Comparison of ENCODE assay signal across 8 cellular contexts in genomic region chr3:42080452-42080872, GRCh38. TPM values are rescaled to one million over a fixed set of nuclear protein-coding genes. Genes with fewer than 3 reads are reported as not detected.
DNase-seq lines count a peak whose midpoint lies in the region; ATAC-seq, FAIRE-seq and TF ChIP-seq lines count a peak whose summit lies in the region.

No MANE protein-coding gene starts in this region.

- H3K27me3 ChIP-seq in NT2/D1 (ENCODE audit: insufficient read depth, insufficient read length) (no peaks in the 10 kb centered on the region), HepG2 (ENCODE audit: control insufficient read depth in 1 of 2, insufficient read depth in 2 of 2, low read length in 2 of 2) (no peaks in the 10 kb centered on the region), thoracic aorta (replicated peaks; ENCODE audit: insufficient read depth) (no peaks in the 10 kb centered on the region)

- H3K9ac ChIP-seq in NT2/D1 (ENCODE audit: insufficient read length, low read depth) = peak overlapping the region; percentile 29
- H3K9ac ChIP-seq in HepG2 (ENCODE audit: insufficient read depth, low read depth, low read length) = no peak overlapping the region

- peaks cover 7% of the 10 kb centered on the region; the same call in 1 of the 2 replicates for H4K20me1 ChIP-seq in HepG2 (ENCODE audit: insufficient read depth, low read length)

- H3K36me3 ChIP-seq in NT2/D1 (ENCODE audit: insufficient read depth, insufficient read length, low read length) (no peaks in the 10 kb centered on the region), HepG2 (replicated peaks in 1 of 2; ENCODE audit: control insufficient read depth in 1 of 2, insufficient read depth in 2 of 2, low read length in 2 of 2) (no peaks in the 10 kb centered on the region), thoracic aorta (no peaks in the 10 kb centered on the region)

- intact Hi-C loops in HepG2 (cut with micrococcal nuclease; ENCODE audit: unreplicated experiment) = loop anchor here (2.0 to 5.0 kb wide), 3 partner anchors 28 to 63 kb away; no protein-coding TSS in a partner anchor

- H3K4me2 ChIP-seq in HepG2 (ENCODE audit: low read depth, low read length) = peak overlapping the region; percentile 59

- ATAC-seq in GM18909 (IDR thresholded peaks at IDR 0.05; ENCODE audit: poor library complexity, unreplicated experiment) (peak; percentile 59), HepG2 (peak; percentile 74), thoracic aorta (ENCODE audit: insufficient number of reproducible peaks, low FRiP score, low read depth) (peak; percentile 88), GM18858 (IDR thresholded peaks at IDR 0.05; ENCODE audit: unreplicated experiment) (no peak)

- H3K9me3 ChIP-seq in NT2/D1 (ENCODE audit: insufficient read depth, low read length) (0 out of 2 replicates have a peak, but pooled peaks cover 6% of the 10 kb centered on the region), HepG2 (ENCODE audit: low read length) (no peaks in the 10 kb centered on the region), thoracic aorta (no peaks in the 10 kb centered on the region)

- in situ Hi-C loops in HepG2 (cut with HindIII; ENCODE audit: extremely low pct_ligation_motif_present, low pct_unique_long_range_greater_than_20kb) = loop anchor here (5.0 kb wide), 1 partner anchor 63 kb away; no protein-coding TSS in a partner anchor

- peaks cover 29% of the 10 kb centered on the region for H3K79me2 ChIP-seq in HepG2 (ENCODE audit: insufficient read depth, low read length)

- TF ChIP-seq EP300 in HepG2 (IDR thresholded peaks at IDR 0.05; ENCODE audit: low read depth in 2 of 2, low read length in 2 of 2) (no peak), HepG2 (CRISPR knock-in tag; IDR thresholded peaks at IDR 0.05; ENCODE audit: borderline replicate concordance) (no peak)

- 20% methylated on average over 1 of the region's 1 CpG for WGBS in HepG2 (ENCODE audit: low lambda C conversion rate)

- no TSS peak for BruUV-seq in HepG2 (replicated peaks; lab: Mats Ljungman, UMichigan)

- TF ChIP-seq RAD21 in HepG2 (CRISPR knock-in tag; IDR thresholded peaks at IDR 0.05) = no peak

- POLR2A ChIA-PET in HepG2 (lab: Yijun Ruan, JAX) = interaction anchor here (1.2 kb wide), 1 partner anchor 118 kb away, joined by 3 read pairs; the partner anchor contains the start of gene ULK4

- TF ChIP-seq CTCF in cardiac fibroblast (IDR thresholded peaks at IDR 0.05; ENCODE audit: low read depth, low read length) (no peak), HepG2 (CRISPR knock-in tag; IDR thresholded peaks at IDR 0.05) (no peak), thoracic aorta (IDR thresholded peaks at IDR 0.05) (no peak)

- no peak overlapping the region for H2AFZ ChIP-seq in HepG2 (ENCODE audit: low read length)

- H3K4me1 ChIP-seq in NT2/D1 (ENCODE audit: insufficient read depth, insufficient read length) (peaks cover 6% of the 10 kb centered on the region), HepG2 (ENCODE audit: insufficient read depth, low read length) (peaks cover 37% of the 10 kb centered on the region), thoracic aorta (ENCODE audit: control insufficient read depth in 1 of 2, low read depth in 2 of 2) (peaks cover 31 to 44% of the 10 kb centered on the region in 2 donors)

- DNase-seq in NT2/D1 (ENCODE audit: low read depth, low spot score) (no peak), cardiac fibroblast (ENCODE audit: low read depth in 2 of 2) (peak; percentile 74 to 79), HepG2 (ENCODE audit: low spot score) (peak; percentile 83), thoracic aorta (ENCODE audit: low spot score) (no peak), cerebellum (ENCODE audit: low spot score) (no peak), GM19238 (ENCODE audit: insufficient read length, low spot score) (no peak)

- CTCF ChIA-PET in HepG2 (lab: Yijun Ruan, JAX; ENCODE audit: low intra/inter-chr PET ratio, low total read pairs) = no interaction called here

- no peak for FAIRE-seq in HepG2 (lab: Jason Lieb, UNC)

- TF ChIP-seq POLR2A in HepG2 (IDR thresholded peaks at IDR 0.05; ENCODE audit: insufficient read depth in 1 of 2, low read depth in 2 of 2, low read length in 2 of 2) = no peak

- peak overlapping the region; percentile 30 for H3K27ac ChIP-seq in HepG2 (ENCODE audit: extremely low read length, insufficient read depth, low read length)
- H3K27ac ChIP-seq in thoracic aorta = peak overlapping the region; percentile 59 to 78

- H3K4me3 ChIP-seq in NT2/D1 (ENCODE audit: insufficient read length, low read depth) (no peak overlapping the region), cardiac fibroblast (replicated peaks in 1 of 2; ENCODE audit: low read depth in 2 of 2, low read length in 2 of 2) (no peak overlapping the region), HepG2 (replicated peaks in 1 of 3; ENCODE audit: insufficient read depth in 1 of 3, low read depth in 2 of 3, low read length in 3 of 3) (no peak overlapping the region), thoracic aorta (peak overlapping the region; percentile 20)

TF ChIP-seq in HepG2, 621 proteins besides CTCF, POLR2A, EP300 and RAD21 (continues in another document):
- no peak for TF ChIP-seq ZNF331 (CRISPR knock-in tag; IDR thresholded peaks at IDR 0.05)
- TF ChIP-seq, protein P1, sequence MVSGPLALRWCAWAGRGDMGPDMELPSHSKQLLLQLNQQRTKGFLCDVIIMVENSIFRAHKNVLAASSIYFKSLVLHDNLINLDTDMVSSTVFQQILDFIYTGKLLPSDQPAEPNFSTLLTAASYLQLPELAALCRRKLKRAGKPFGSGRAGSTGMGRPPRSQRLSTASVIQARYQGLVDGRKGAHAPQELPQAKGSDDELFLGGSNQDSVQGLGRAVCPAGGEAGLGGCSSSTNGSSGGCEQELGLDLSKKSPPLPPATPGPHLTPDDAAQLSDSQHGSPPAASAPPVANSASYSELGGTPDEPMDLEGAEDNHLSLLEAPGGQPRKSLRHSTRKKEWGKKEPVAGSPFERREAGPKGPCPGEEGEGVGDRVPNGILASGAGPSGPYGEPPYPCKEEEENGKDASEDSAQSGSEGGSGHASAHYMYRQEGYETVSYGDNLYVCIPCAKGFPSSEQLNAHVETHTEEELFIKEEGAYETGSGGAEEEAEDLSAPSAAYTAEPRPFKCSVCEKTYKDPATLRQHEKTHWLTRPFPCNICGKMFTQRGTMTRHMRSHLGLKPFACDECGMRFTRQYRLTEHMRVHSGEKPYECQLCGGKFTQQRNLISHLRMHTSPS (CRISPR knock-in tag; IDR thresholded peaks at IDR 0.05; ENCODE audit: low read depth) = peak; percentile 88
- TF ChIP-seq TBL1XR1 (IDR thresholded peaks at IDR 0.05; ENCODE audit: borderline replicate concordance, low read length, partially characterized antibody) = peak; percentile 19
- TF ChIP-seq ZNF552 (CRISPR knock-in tag; IDR thresholded peaks at IDR 0.05; ENCODE audit: borderline replicate concordance) = no peak
- no peak for TF ChIP-seq PTBP1 (IDR thresholded peaks at IDR 0.05; ENCODE audit: low read depth, low read length, poor library complexity, severe bottlenecking)
- TF ChIP-seq, protein P2, sequence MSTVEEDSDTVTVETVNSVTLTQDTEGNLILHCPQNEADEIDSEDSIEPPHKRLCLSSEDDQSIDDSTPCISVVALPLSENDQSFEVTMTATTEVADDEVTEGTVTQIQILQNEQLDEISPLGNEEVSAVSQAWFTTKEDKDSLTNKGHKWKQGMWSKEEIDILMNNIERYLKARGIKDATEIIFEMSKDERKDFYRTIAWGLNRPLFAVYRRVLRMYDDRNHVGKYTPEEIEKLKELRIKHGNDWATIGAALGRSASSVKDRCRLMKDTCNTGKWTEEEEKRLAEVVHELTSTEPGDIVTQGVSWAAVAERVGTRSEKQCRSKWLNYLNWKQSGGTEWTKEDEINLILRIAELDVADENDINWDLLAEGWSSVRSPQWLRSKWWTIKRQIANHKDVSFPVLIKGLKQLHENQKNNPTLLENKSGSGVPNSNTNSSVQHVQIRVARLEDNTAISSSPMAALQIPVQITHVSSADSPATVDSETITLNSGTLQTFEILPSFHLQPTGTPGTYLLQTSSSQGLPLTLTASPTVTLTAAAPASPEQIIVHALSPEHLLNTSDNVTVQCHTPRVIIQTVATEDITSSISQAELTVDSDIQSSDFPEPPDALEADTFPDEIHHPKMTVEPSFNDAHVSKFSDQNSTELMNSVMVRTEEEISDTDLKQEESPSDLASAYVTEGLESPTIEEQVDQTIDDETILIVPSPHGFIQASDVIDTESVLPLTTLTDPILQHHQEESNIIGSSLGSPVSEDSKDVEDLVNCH (CRISPR knock-in tag; IDR thresholded peaks at IDR 0.05) = no peak
- TF ChIP-seq, protein P3, sequence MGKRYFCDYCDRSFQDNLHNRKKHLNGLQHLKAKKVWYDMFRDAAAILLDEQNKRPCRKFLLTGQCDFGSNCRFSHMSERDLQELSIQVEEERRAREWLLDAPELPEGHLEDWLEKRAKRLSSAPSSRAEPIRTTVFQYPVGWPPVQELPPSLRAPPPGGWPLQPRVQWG (CRISPR knock-in tag; IDR thresholded peaks at IDR 0.05; ENCODE audit: borderline replicate concordance, low read depth) = no peak
- TF ChIP-seq ZNF570 (CRISPR knock-in tag; IDR thresholded peaks at IDR 0.05; ENCODE audit: borderline replicate concordance) = no peak

RNA-seq across cellular contexts. Expression of gene TRAK1, which starts 10.7 kb away (rescaled TPM):
- total RNA-seq in HepG2 (2016; rRNA removed; fragmentation: Illumina TruSeq; extraction: Trizol) = 20.5 and 22.8 TPM in 2 replicates
- total RNA-seq in HepG2 (2016; cell fraction: cytosol; rRNA removed; fragmentation: Illumina TruSeq; extraction: Trizol; ENCODE audit: low read depth) = 7.0 and 7.4 TPM in 2 replicates
- total RNA-seq in HepG2 (2016; cell fraction: insoluble cytoplasmic fraction; rRNA removed; fragmentation: Illumina TruSeq; extraction: Trizol) = 18.0 and 21.4 TPM in 2 replicates
- 20.7 and 21.5 TPM in 2 replicates for total RNA-seq in HepG2 (2016; cell fraction: membrane; rRNA removed; fragmentation: Illumina TruSeq; extraction: Trizol)
- 26.3 and 30.0 TPM in 2 replicates for total RNA-seq in HepG2 (2016; cell fraction: nucleus; rRNA removed; fragmentation: Illumina TruSeq; extraction: Trizol)
- 40.8 and 46.6 TPM in 2 replicates for polyA plus RNA-seq in HepG2 (2011; rRNA removed)
- polyA plus RNA-seq in HepG2 (2011; cell fraction: cytosol; rRNA removed) = 29.8 and 35.8 TPM in 2 replicates
- polyA plus RNA-seq in HepG2 (2011; cell fraction: nucleus; rRNA removed) = 63.9 and 75.8 TPM in 2 replicates
- polyA plus RNA-seq in HepG2 (2012) = 21.6 and 24.2 TPM in 2 replicates
- polyA plus RNA-seq in HepG2 (2016; cell fraction: cytosol; fragmentation: Illumina TruSeq; extraction: Trizol; ENCODE audit: low read depth) = 3.6 and 5.4 TPM in 2 replicates
- polyA plus RNA-seq in HepG2 (2016; cell fraction: insoluble cytoplasmic fraction; fragmentation: Illumina TruSeq; extraction: Trizol; ENCODE audit: low read depth) = 16.6 and 20.2 TPM in 2 replicates
- polyA plus RNA-seq in HepG2 (2016; cell fraction: membrane; fragmentation: Illumina TruSeq; extraction: Trizol; ENCODE audit: low read depth) = 11.6 and 12.7 TPM in 2 replicates
- 39.7 and 45.7 TPM in 2 replicates for polyA plus RNA-seq in HepG2 (2016; cell fraction: nucleus; fragmentation: Illumina TruSeq; extraction: Trizol; ENCODE audit: insufficient read depth, low read depth)
- 22.1 and 65.6 TPM in 2 replicates for polyA minus RNA-seq in HepG2 (2011; rRNA and poly(A)+ RNA removed; ENCODE audit: low replicate concordance)
- polyA minus RNA-seq in HepG2 (2011; cell fraction: cytosol; rRNA and poly(A)+ RNA removed) = 39.4 and 40.2 TPM in 2 replicates
- 71.6 and 79.1 TPM in 2 replicates for polyA minus RNA-seq in HepG2 (2011; cell fraction: nucleus; rRNA and poly(A)+ RNA removed)
- 10 to 100 TPM; 35.1 to 36.0 TPM for total RNA-seq in thoracic aorta
- total RNA-seq in cerebellum = 53.9 TPM

Comparison
In these comparisons a context has a peak if more than half of its experiments do, and no peak if none do; other contexts are left out.
1. DNase-seq: peak in cardiac fibroblast (2 of 2) and HepG2 (single experiment); none in NT2/D1 (single experiment), thoracic aorta (single experiment), cerebellum (single experiment) and GM19238 (single experiment).